Comparison of ENCODE assay signal across 1 cellular context in genomic region chr3:12393894-12394293, GRCh38.
TF ChIP-seq lines count a peak whose summit lies in the region.

No MANE protein-coding gene starts in this region.

TF ChIP-seq in HepG2, 621 proteins besides CTCF, POLR2A, EP300 and RAD21 (continued from another document):
- TF ChIP-seq KDM5B (CRISPR knock-in tag; IDR thresholded peaks at IDR 0.05; ENCODE audit: borderline replicate concordance) (no peak), ATF4 (CRISPR knock-in tag; IDR thresholded peaks at IDR 0.05) (0 out of 4 replicates have a peak, but pooled peaks of 1 of the 2 experiments have one; percentile 20)
